27 cellular contexts compared by ENCODE assay signal in the genomic region with DNA sequence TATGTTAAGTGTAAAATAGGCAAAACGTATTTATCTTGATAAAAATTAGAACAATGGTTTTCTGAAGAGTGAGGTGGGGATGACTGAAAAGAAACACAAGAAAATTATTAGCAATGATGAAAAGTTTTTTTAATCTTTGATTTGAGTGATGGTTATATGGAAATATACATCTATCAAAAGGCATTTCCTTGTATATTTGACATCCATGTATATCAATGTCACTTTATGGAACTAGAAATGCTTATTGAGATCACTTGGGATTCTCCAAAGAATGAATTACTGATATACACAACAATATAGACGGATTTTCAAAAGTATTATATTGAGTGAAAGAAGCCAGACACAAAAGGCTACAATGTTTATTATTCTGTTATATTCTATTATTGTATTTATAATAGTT.
DNase-seq lines count a peak whose midpoint lies in the region; TF ChIP-seq lines count a peak whose summit lies in the region.
"Had no signal": no experiment of that assay in that cellular context is flagged by ENCODE, and none has a peak within 500 bp of the region (broad histone marks: within the 10 kb centered on the region; RNA-seq: fewer than 3 reads in every experiment).

No MANE protein-coding gene starts in this region.

- H2AFZ ChIP-seq in neural cell (ENCODE audit: low read depth, low read length) = no peak overlapping the region

- H3K79me2 ChIP-seq in neural cell (replicated peaks; ENCODE audit: insufficient read depth, low read length) = no peaks in the 10 kb centered on the region

- TF ChIP-seq EP300 in neural cell (conservative IDR thresholded peaks at IDR 0.05; ENCODE audit: poor library complexity, severe bottlenecking) = peak; percentile 91

- H3K27me3 ChIP-seq in neural cell (ENCODE audit: insufficient read depth, low read depth, low read length) = no peaks in the 10 kb centered on the region
- H3K27me3 ChIP-seq: BE2C; BLaER1; BLaER1 treated with 17β-estradiol and CSF1 and Interleukin-3, amounts not matched to agents 10 nM and 100 nM had no signal

- H3K9ac ChIP-seq in neural cell (ENCODE audit: low read length) = no peak overlapping the region
- H3K9ac ChIP-seq: BLaER1; BLaER1 treated with 17β-estradiol and CSF1 and Interleukin-3, amounts not matched to agents 10 nM and 100 nM had no signal

- no peak for DNase-seq in nucleus accumbens (lab: John Stamatoyannopoulos, UW)
- DNase-seq: 8988T; ACHN; AML-193; BE2C; C1 segment of cervical spinal cord; Caco-2; Calu3; CD4-positive, alpha-beta memory T cell; CD4-positive, alpha-beta T cell; CD4-positive, CD25-positive, alpha-beta regulatory T cell; CD8-positive, alpha-beta memory T cell; CD8-positive, alpha-beta T cell; COR-L47; DMS 273 treated with DMSO at 0.1 percent for 48 hours; DMS153; DMS53; DMS79; DMS79 treated with DMSO at 0.1 percent for 48 hours; DND-41; EL had no signal

- H3K4me3 ChIP-seq in neural cell (ENCODE audit: low read length) = no peak overlapping the region
- H3K4me3 ChIP-seq: A549; BLaER1; BLaER1 treated with 17β-estradiol and CSF1 and Interleukin-3, amounts not matched to agents 10 nM and 100 nM had no signal

- H3F3A ChIP-seq in neural cell (ENCODE audit: insufficient read depth, low read length, poor library complexity, severe bottlenecking) = no peaks in the 10 kb centered on the region

- H3K9me2 ChIP-seq in neural cell (ENCODE audit: insufficient read depth, low read length) = no peaks in the 10 kb centered on the region

- no peaks in the 10 kb centered on the region for H4K20me1 ChIP-seq in neural cell (ENCODE audit: insufficient read depth)
- H4K20me1 ChIP-seq: BLaER1; BLaER1 treated with 17β-estradiol and CSF1 and Interleukin-3, amounts not matched to agents 10 nM and 100 nM had no signal

- no peak overlapping the region for H3K4me2 ChIP-seq in neural cell (ENCODE audit: low read length)
- H3K4me2 ChIP-seq: A549; BLaER1; BLaER1 treated with 17β-estradiol and CSF1 and Interleukin-3, amounts not matched to agents 10 nM and 100 nM had no signal

- TF ChIP-seq RAD21 in neural cell (conservative IDR thresholded peaks at IDR 0.05) = no peak

- no peaks in the 10 kb centered on the region for H3K9me3 ChIP-seq in neural cell (ENCODE audit: low read length)
- H3K9me3 ChIP-seq: A549; BE2C; BLaER1; BLaER1 treated with 17β-estradiol and CSF1 and Interleukin-3, amounts not matched to agents 10 nM and 100 nM; Caco-2 had no signal

- H3K36me3 ChIP-seq in neural cell (ENCODE audit: insufficient read depth, low read length) = no peaks in the 10 kb centered on the region
- H3K36me3 ChIP-seq: BE2C; BLaER1; BLaER1 treated with 17β-estradiol and CSF1 and Interleukin-3, amounts not matched to agents 10 nM and 100 nM had no signal

- TF ChIP-seq CTCF in neural cell (IDR thresholded peaks at IDR 0.05; ENCODE audit: poor library complexity, severe bottlenecking) = no peak

- no peak overlapping the region for H3K27ac ChIP-seq in neural cell (ENCODE audit: low read length)
- H3K27ac ChIP-seq: 22Rv1; A549; BLaER1; BLaER1 treated with 17β-estradiol and CSF1 and Interleukin-3, amounts not matched to agents 10 nM and 100 nM; C4-2B had no signal

TF ChIP-seq in neural cell, 6 proteins besides CTCF, POLR2A, EP300 and RAD21:
- TF ChIP-seq, protein P1, sequence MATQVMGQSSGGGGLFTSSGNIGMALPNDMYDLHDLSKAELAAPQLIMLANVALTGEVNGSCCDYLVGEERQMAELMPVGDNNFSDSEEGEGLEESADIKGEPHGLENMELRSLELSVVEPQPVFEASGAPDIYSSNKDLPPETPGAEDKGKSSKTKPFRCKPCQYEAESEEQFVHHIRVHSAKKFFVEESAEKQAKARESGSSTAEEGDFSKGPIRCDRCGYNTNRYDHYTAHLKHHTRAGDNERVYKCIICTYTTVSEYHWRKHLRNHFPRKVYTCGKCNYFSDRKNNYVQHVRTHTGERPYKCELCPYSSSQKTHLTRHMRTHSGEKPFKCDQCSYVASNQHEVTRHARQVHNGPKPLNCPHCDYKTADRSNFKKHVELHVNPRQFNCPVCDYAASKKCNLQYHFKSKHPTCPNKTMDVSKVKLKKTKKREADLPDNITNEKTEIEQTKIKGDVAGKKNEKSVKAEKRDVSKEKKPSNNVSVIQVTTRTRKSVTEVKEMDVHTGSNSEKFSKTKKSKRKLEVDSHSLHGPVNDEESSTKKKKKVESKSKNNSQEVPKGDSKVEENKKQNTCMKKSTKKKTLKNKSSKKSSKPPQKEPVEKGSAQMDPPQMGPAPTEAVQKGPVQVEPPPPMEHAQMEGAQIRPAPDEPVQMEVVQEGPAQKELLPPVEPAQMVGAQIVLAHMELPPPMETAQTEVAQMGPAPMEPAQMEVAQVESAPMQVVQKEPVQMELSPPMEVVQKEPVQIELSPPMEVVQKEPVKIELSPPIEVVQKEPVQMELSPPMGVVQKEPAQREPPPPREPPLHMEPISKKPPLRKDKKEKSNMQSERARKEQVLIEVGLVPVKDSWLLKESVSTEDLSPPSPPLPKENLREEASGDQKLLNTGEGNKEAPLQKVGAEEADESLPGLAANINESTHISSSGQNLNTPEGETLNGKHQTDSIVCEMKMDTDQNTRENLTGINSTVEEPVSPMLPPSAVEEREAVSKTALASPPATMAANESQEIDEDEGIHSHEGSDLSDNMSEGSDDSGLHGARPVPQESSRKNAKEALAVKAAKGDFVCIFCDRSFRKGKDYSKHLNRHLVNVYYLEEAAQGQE (IDR thresholded peaks at IDR 0.05; ENCODE audit: borderline replicate concordance) = peak; percentile 43
- TF ChIP-seq SMC3 (conservative IDR thresholded peaks at IDR 0.05; ENCODE audit: poor library complexity) (no peak), POLR2AphosphoS5 (IDR thresholded peaks at IDR 0.05) (peak; percentile 57)
TF ChIP-seq in neural cell: peak in this region for 2.
